In the genomic region with DNA sequence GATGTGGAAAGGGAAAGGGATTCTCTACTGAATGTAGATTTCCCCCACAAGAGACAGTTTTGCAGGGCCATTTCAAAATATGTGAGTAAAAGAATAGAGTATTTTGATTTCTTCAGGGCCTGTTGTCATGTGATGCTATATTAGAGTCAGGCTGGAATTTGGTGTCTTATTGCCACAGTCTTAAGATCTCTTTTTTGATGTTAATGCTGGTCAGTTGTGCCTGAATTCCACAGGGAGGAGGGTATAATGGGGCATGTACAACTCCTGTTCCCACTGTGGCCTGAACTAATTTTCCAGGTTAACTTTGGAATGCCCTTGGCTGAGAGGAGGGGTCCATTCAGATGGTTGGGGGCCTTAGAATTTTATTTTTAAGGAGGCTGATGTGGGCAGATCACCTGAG, we compare ENCODE assay signal across 20 cellular contexts.
"Had no signal": no experiment of that assay in that cellular context is flagged by ENCODE, and none has a peak within 500 bp of the region (broad histone marks: within the 10 kb centered on the region; RNA-seq: fewer than 3 reads in every experiment).

No MANE protein-coding gene starts in this region.

- ATAC-seq: activated T-cell treated with anti-CD3 and anti-CD28 coated beads, Interleukin-2, amount 50 U/mL, for 4 hours; foreskin keratinocyte; left lung; T-helper 17 cell had no signal

- H3K27me3 ChIP-seq: foreskin keratinocyte, left lung, ovary, testis had no signal

- FAIRE-seq: keratinocyte had no signal

- H3K4me3 Mint-ChIP-seq: activated naive CD8-positive, alpha-beta T cell treated with anti-CD3 and anti-CD28 coated beads, Interleukin-2, amount 10 ng/mL, durations not matched to agents 7 days and 5 days; activated T-cell treated with anti-CD3 and anti-CD28 coated beads, Interleukin-2, amount 50 U/mL, for 4 hours; nephron progenitor cell; stimulated activated naive CD8-positive, alpha-beta T cell treated with anti-CD3 and anti-CD28 coated beads, Interleukin-15, Interleukin-2, amounts not matched to agents 100 ng/mL and 50 ng/mL, for 24 hours had no signal

- H3K9me3 ChIP-seq: left lung, ovary, testis had no signal

- H3K9me3 Mint-ChIP-seq: activated naive CD8-positive, alpha-beta T cell treated with anti-CD3 and anti-CD28 coated beads, Interleukin-2, amount 10 ng/mL, durations not matched to agents 7 days and 5 days; activated T-cell treated with anti-CD3 and anti-CD28 coated beads, Interleukin-2, amount 50 U/mL, for 4 hours; nephron progenitor cell; stimulated activated naive CD8-positive, alpha-beta T cell treated with anti-CD3 and anti-CD28 coated beads, Interleukin-15, Interleukin-2, amounts not matched to agents 100 ng/mL and 50 ng/mL, for 24 hours had no signal

- H3K36me3 Mint-ChIP-seq: activated naive CD8-positive, alpha-beta T cell treated with anti-CD3 and anti-CD28 coated beads, Interleukin-2, amount 10 ng/mL, durations not matched to agents 7 days and 5 days had no signal

- DNase-seq: activated CD4-positive, alpha-beta T cell treated with anti-CD3 and anti-CD28 coated beads for 1 hour; activated CD4-positive, alpha-beta T cell treated with anti-CD3 and anti-CD28 coated beads, Interleukin-2, amount 50 U/mL, for 48 hours; activated gamma-delta T cell treated with Interleukin-2 at 50 U/mL for 16 hours; activated naive CD8-positive, alpha-beta T cell treated with anti-CD3 and anti-CD28 coated beads, Interleukin-2, amount 10 ng/mL, durations not matched to agents 7 days and 5 days; activated T-cell treated with anti-CD3 and anti-CD28 coated beads, Interleukin-2, amount 50 U/mL, for 4 hours; aorta; cortex of kidney; erythroblast; foreskin keratinocyte; head of caudate nucleus; left lung; mesenchymal stem cell; nephron progenitor cell; ovary; stimulated activated CD4-positive, alpha-beta T cell treated with anti-CD3 and anti-CD28 coated beads, Interleukin-4, amount 100 ng/mL, for 1 hour; stimulated activated CD8-positive, alpha-beta memory T cell treated with anti-CD3 and anti-CD28 coated beads, Interleukin-4, amount 100 ng/mL, for 48 hours; T-helper 17 cell; testis had no signal

- H3K36me3 ChIP-seq: left lung, ovary had no signal

- H3K4me1 ChIP-seq: testis had no signal

- H3K27me3 Mint-ChIP-seq: activated naive CD8-positive, alpha-beta T cell treated with anti-CD3 and anti-CD28 coated beads, Interleukin-2, amount 10 ng/mL, durations not matched to agents 7 days and 5 days; stimulated activated naive CD8-positive, alpha-beta T cell treated with anti-CD3 and anti-CD28 coated beads, Interleukin-15, Interleukin-2, amounts not matched to agents 100 ng/mL and 50 ng/mL, for 24 hours; T-helper 17 cell had no signal

- H3K4me3 ChIP-seq: left lung, ovary, testis had no signal

- H3K27ac ChIP-seq: foreskin keratinocyte, left lung, ovary, testis had no signal

- H3K27ac Mint-ChIP-seq: stimulated activated naive CD8-positive, alpha-beta T cell treated with anti-CD3 and anti-CD28 coated beads, Interleukin-15, Interleukin-2, amounts not matched to agents 100 ng/mL and 50 ng/mL, for 24 hours; T-helper 17 cell had no signal
